Comparison of ENCODE assay signal across 8 cellular contexts in genomic region chr2:71333619-71334018, GRCh38. TPM values are rescaled to one million over a fixed set of nuclear protein-coding genes. Genes with fewer than 3 reads are reported as not detected.
A peak's percentile ranks its signal among the peaks of the same experiment; 100 is the strongest.
DNase-seq lines count a peak whose midpoint lies in the region; ATAC-seq and TF ChIP-seq lines count a peak whose summit lies in the region.

No MANE protein-coding gene starts in this region.

- H3K4me1 ChIP-seq in fibroblast of lung (ENCODE audit: control insufficient read depth, extremely low read depth, insufficient read depth, low read length) (peaks cover 7% of the 10 kb centered on the region), gastrocnemius medialis (peaks cover 55 to 58% of the 10 kb centered on the region in 2 donors), transverse colon (peaks cover 3 to 59% (median 24%) of the 10 kb centered on the region in 4 donors)

- 50 to 53% methylated on average over 3 of the region's 3 CpGs for whole genome bisulfite sequencing in transverse colon (ENCODE audit: low coverage in 1 of 2), 2 donors

- peaks cover 6% of the 10 kb centered on the region for H4K20me1 ChIP-seq in fibroblast of lung (ENCODE audit: control insufficient read depth, extremely low read depth, insufficient read depth, low read length)

- no peak for TF ChIP-seq CTCF in GM12875 (IDR thresholded peaks at IDR 0.05; ENCODE audit: borderline replicate concordance, insufficient read depth, low read depth, low read length)
- TF ChIP-seq CTCF in fibroblast of lung (conservative IDR thresholded peaks at IDR 0.05 in 1 of 2, IDR thresholded peaks at IDR 0.05 in 1 of 2; ENCODE audit: low read depth in 1 of 2, low read length in 2 of 2), result no peak
- TF ChIP-seq CTCF in gastrocnemius medialis (IDR thresholded peaks at IDR 0.05 in 4 of 5, conservative IDR thresholded peaks at IDR 0.05 in 1 of 5), result no peak
- no peak for TF ChIP-seq CTCF in GM13976 (IDR thresholded peaks at IDR 0.05; ENCODE audit: borderline replicate concordance, control extremely low read depth, extremely low read depth, insufficient read depth, missing control alignments)
- no peak for TF ChIP-seq CTCF in RWPE1 (conservative IDR thresholded peaks at IDR 0.05; ENCODE audit: low read depth)
- no peak for TF ChIP-seq CTCF in transverse colon (IDR thresholded peaks at IDR 0.05)

- no peaks in the 10 kb centered on the region for H3K27me3 ChIP-seq in fibroblast of lung (ENCODE audit: control insufficient read depth, insufficient read depth, low read length)
- H3K27me3 ChIP-seq in gastrocnemius medialis, result no peaks in the 10 kb centered on the region
- H3K27me3 ChIP-seq in transverse colon, result no peaks in the 10 kb centered on the region

- H3K4me3 ChIP-seq in GM12875 (ENCODE audit: low read depth, low read length) (peak overlapping the region; percentile 18), SK-N-MC (peak overlapping the region; percentile 100), fibroblast of lung (replicated peaks in 1 of 4; ENCODE audit: control extremely low read depth in 1 of 4, insufficient read depth in 1 of 4, low read depth in 3 of 4, low read length in 4 of 4) (peak overlapping the region; percentile 74 to 99 (median 86)), gastrocnemius medialis (peak overlapping the region; percentile 81 to 98 (median 85)), transverse colon (peak overlapping the region in 2 of 4 donors; percentile 78 to 88)

- CTCF ChIA-PET in RWPE1 (lab: Yijun Ruan, JAX), result interaction anchor here (0.6 to 1.6 kb wide), 4 partner anchors 14 to 346 kb away, joined by 3 to 8 read pairs (median 3); no protein-coding TSS in a partner anchor

- H2AFZ ChIP-seq in fibroblast of lung (ENCODE audit: low read length), result no peak overlapping the region

- H3K9ac ChIP-seq in SK-N-MC (ENCODE audit: insufficient read length), result peak overlapping the region; percentile 98
- no peak overlapping the region for H3K9ac ChIP-seq in fibroblast of lung (ENCODE audit: insufficient read depth, low read length)

- no peak for ATAC-seq in gastrocnemius medialis
- no peak for ATAC-seq in left colon

- H3K9me3 ChIP-seq in SK-N-MC (ENCODE audit: low read depth, low read length) (no peaks in the 10 kb centered on the region), fibroblast of lung (ENCODE audit: control insufficient read depth, insufficient read depth, low read depth, low read length) (no peaks in the 10 kb centered on the region), gastrocnemius medialis (no peaks in the 10 kb centered on the region), transverse colon (no peaks in the 10 kb centered on the region)

- peaks cover 64% of the 10 kb centered on the region for H3K79me2 ChIP-seq in fibroblast of lung (ENCODE audit: control insufficient read depth, insufficient read depth, low read length)

- no peak for TF ChIP-seq POLR2A in gastrocnemius medialis (IDR thresholded peaks at IDR 0.05)
- no peak for TF ChIP-seq POLR2A in transverse colon (IDR thresholded peaks at IDR 0.05)

- intact Hi-C loops in gastrocnemius medialis (cut with DNase I; ENCODE audit: low total_unique reads) (loop anchor here (5.0 kb wide), 2 partner anchors 119 to 201 kb away; partner anchors contain the start of genes DYSF, MCEE and MPHOSPH10), transverse colon (cut with DNase I; ENCODE audit: low total_unique reads) (no loop called here), left colon (cut with DNase I, micrococcal nuclease) (no loop called here)

- no peak for DNase-seq in SK-N-MC (ENCODE audit: low read depth, low spot score)
- peak in 1 of 2 donors; percentile 12 for DNase-seq in fibroblast of lung (ENCODE audit: low read depth in 2 of 2)
- DNase-seq in gastrocnemius medialis, result no peak
- DNase-seq in GM13976 (ENCODE audit: low spot score), result no peak
- no peak for DNase-seq in RWPE1 (ENCODE audit: low spot score)
- no peak for DNase-seq in transverse colon
- DNase-seq in left colon, result no peak

- H3K36me3 ChIP-seq in SK-N-MC (ENCODE audit: insufficient read depth, low read length), result peaks cover 39% of the 10 kb centered on the region
- no peaks in the 10 kb centered on the region for H3K36me3 ChIP-seq in fibroblast of lung (ENCODE audit: control insufficient read depth, insufficient read depth, low read length)
- no peaks in the 10 kb centered on the region for H3K36me3 ChIP-seq in gastrocnemius medialis
- peaks cover 0 to 5% (median 0%) of the 10 kb centered on the region in 4 donors for H3K36me3 ChIP-seq in transverse colon

- H3K4me2 ChIP-seq in fibroblast of lung (ENCODE audit: extremely low read depth, insufficient read depth, low read length), result peak overlapping the region; percentile 87

- in situ Hi-C loops in gastrocnemius medialis (cut with MboI; ENCODE audit: low sequenced_read_pairs in 4 of 4) (loop anchor here in 1 of 4 donors (25.0 kb wide), 1 partner anchor 121 kb away; no protein-coding TSS in a partner anchor), GM13976 (cut with MboI; ENCODE audit: low sequenced_read_pairs, unreplicated experiment) (no loop called here), transverse colon (cut with MboI; ENCODE audit: low pct_ligation_motif_present in 1 of 4, low pct_unique_long_range_greater_than_20kb in 1 of 4, low sequenced_read_pairs in 3 of 4) (no loop called here)

- TF ChIP-seq EP300 in transverse colon (IDR thresholded peaks at IDR 0.05; ENCODE audit: low read depth), result no peak

- POLR2A ChIA-PET in RWPE1 (lab: Yijun Ruan, JAX; ENCODE audit: low non-redundant PET), result no interaction called here

- no peak overlapping the region for H3K27ac ChIP-seq in SK-N-MC
- H3K27ac ChIP-seq in fibroblast of lung (ENCODE audit: insufficient read depth, low read length), result no peak overlapping the region
- peak overlapping the region; percentile 94 to 97 (median 95) for H3K27ac ChIP-seq in gastrocnemius medialis
- H3K27ac ChIP-seq in RWPE1, result no peak overlapping the region
- peak overlapping the region in 2 of 4 donors; percentile 91 for H3K27ac ChIP-seq in transverse colon

RNA-seq across cellular contexts. Expression of gene ZNF638, which starts 2.0 kb away (rescaled TPM):
- 125 and 190 TPM in 2 replicates for total RNA-seq in fibroblast of lung
- 54.3 and 63.8 TPM in 2 replicates for polyA plus RNA-seq in fibroblast of lung
- 43.4 and 44.5 TPM in 2 replicates for polyA plus RNA-seq in fibroblast of lung (2012)
- 23.0 and 35.7 TPM in 2 replicates for polyA minus RNA-seq in fibroblast of lung (ENCODE audit: low replicate concordance)
- total RNA-seq in gastrocnemius medialis, result 100 to 1,000 TPM in 2 of 4 donors, 10 to 100 TPM in 2; 69.7 to 152 (median 95.0) TPM
- total RNA-seq in transverse colon, result 100 to 1,000 TPM in 3 of 4 donors, 10 to 100 TPM in 1; 99.9 to 181 (median 142) TPM
- 10 to 100 TPM; 75.5 to 76.7 TPM for total RNA-seq in left colon

Comparison
In these comparisons a context has a peak if more than half of its experiments do, and no peak if none do; other contexts are left out.
1. H3K27ac ChIP-seq: peak in gastrocnemius medialis (4 of 4); none in SK-N-MC (single experiment), fibroblast of lung (single experiment) and RWPE1 (single experiment).